ENCODE assay signal across 10 cellular contexts in the genomic region with DNA sequence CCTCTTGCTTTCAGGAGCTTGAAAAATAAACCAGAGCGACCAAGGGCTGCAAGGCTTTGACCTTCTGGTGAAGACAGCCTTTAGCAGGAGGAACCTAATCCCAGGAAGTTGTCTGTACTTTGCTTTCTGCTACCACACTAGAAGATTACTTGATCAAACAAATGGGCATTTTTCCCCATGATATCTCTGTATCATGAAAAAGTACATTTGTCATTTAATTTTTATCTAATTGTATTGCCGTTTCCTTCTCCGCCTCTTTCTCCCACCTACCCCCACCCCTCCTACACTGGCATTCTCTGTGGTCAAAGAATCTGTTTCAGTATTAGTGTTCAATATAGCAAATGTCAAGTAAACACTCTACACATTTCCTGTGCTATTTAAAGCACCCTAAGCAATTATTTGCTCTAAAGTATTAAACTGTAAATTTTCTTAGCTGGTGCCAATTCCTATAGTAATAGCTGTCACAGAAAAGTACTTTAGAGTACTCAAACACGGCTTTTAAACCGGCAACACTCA. TPM values are rescaled to one million over a fixed set of nuclear protein-coding genes. Genes with fewer than 3 reads are reported as not detected.
DNase-seq lines count a peak whose midpoint lies in the region; ATAC-seq, FAIRE-seq and TF ChIP-seq lines count a peak whose summit lies in the region.
"Had no signal": no experiment of that assay in that cellular context is flagged by ENCODE, and none has a peak within 500 bp of the region (broad histone marks: within the 10 kb centered on the region; RNA-seq: fewer than 3 reads in every experiment).

No MANE protein-coding gene starts in this region.

- peak; percentile 56 for DNase-seq in activated naive CD4-positive, alpha-beta T cell treated with Interleukin-2 at 50 U/mL for 16 hours
- no peak for DNase-seq in activated naive CD4-positive, alpha-beta T cell (lab: John Stamatoyannopoulos, UW)
- peak; percentile 45 to 48 for DNase-seq in activated T-cell treated with anti-CD3 and anti-CD28 coated beads, Interleukin-2, amount 50 U/mL, for 48 hours
- DNase-seq in thoracic aorta (ENCODE audit: low spot score) (no peak), T1000 (lab: John Stamatoyannopoulos, UW) (no peak), kidney (no peak)
- DNase-seq in stimulated activated CD8-positive, alpha-beta memory T cell treated with anti-CD3 and anti-CD28 coated beads, Interleukin-4, amount 100 ng/mL, for 48 hours, result no peak
- DNase-seq: DND-41 had no signal

- H3K4me1 ChIP-seq in thoracic aorta (ENCODE audit: control insufficient read depth in 1 of 2, low read depth in 2 of 2) (peaks cover 15 to 44% of the 10 kb centered on the region in 2 donors), kidney (ENCODE audit: control insufficient read depth in 1 of 2, insufficient read depth in 1 of 2, low read depth in 1 of 2, low read length in 2 of 2) (peaks cover 9 to 13% of the 10 kb centered on the region in 2 donors)

- H3K27me3 ChIP-seq in thoracic aorta (replicated peaks; ENCODE audit: insufficient read depth), result no peaks in the 10 kb centered on the region

- no peak overlapping the region for H3K9ac ChIP-seq in kidney (ENCODE audit: low read length in 2 of 2)

- TF ChIP-seq CTCF in thoracic aorta (IDR thresholded peaks at IDR 0.05) (no peak), kidney (IDR thresholded peaks at IDR 0.05; ENCODE audit: borderline replicate concordance, extremely low read depth, insufficient read depth) (no peak)

- H3K9me3 ChIP-seq in thoracic aorta (no peaks in the 10 kb centered on the region), kidney (ENCODE audit: control insufficient read depth in 1 of 2, low read length in 2 of 2) (no peaks in the 10 kb centered on the region)

- H3K4me3 ChIP-seq in thoracic aorta (peak overlapping the region; percentile 3), kidney (ENCODE audit: low read length in 2 of 2) (no peak overlapping the region)
- H3K4me3 ChIP-seq: lung had no signal

- H3K27ac ChIP-seq in thoracic aorta (no peak overlapping the region), kidney (ENCODE audit: low read depth in 2 of 2, low read length in 2 of 2) (no peak overlapping the region)

- intact Hi-C loops in kidney (cut with DNase I), result no loop called here

- H3K36me3 ChIP-seq in thoracic aorta (no peaks in the 10 kb centered on the region), kidney (ENCODE audit: control insufficient read depth in 1 of 2, insufficient read depth in 2 of 2, low read length in 2 of 2) (no peaks in the 10 kb centered on the region)

- ATAC-seq in HG03103 (IDR thresholded peaks at IDR 0.05; ENCODE audit: low read depth, unreplicated experiment) (peak; percentile 97), thoracic aorta (ENCODE audit: insufficient number of reproducible peaks, low FRiP score, low read depth) (no peak)

- no peak for FAIRE-seq in kidney (lab: Jason Lieb, UNC)

RNA-seq across cellular contexts. Expression of gene ATXN1, which starts 29.7 kb away (rescaled TPM):
- 10 to 100 TPM; 59.8 to 62.4 TPM for total RNA-seq in thoracic aorta
- 58.2 TPM for total RNA-seq in kidney
- 4.2 TPM for polyA plus RNA-seq in kidney (ENCODE audit: insufficient read depth, low read depth, low replicate concordance)

Comparison
In these comparisons a context has a peak if more than half of its experiments do, and no peak if none do; other contexts are left out.
1. DNase-seq: peak in activated naive CD4-positive, alpha-beta T cell treated with Interleukin-2 at 50 U/mL for 16 hours (single experiment) and activated T-cell treated with anti-CD3 and anti-CD28 coated beads, Interleukin-2, amount 50 U/mL, for 48 hours (2 of 2); none in activated naive CD4-positive, alpha-beta T cell (0 of 4), thoracic aorta (single experiment), stimulated activated CD8-positive, alpha-beta memory T cell treated with anti-CD3 and anti-CD28 coated beads, Interleukin-4, amount 100 ng/mL, for 48 hours (single experiment), T1000 (single experiment) and kidney (single experiment).